Comparison of ENCODE assay signal across 17 cellular contexts in the genomic region with DNA sequence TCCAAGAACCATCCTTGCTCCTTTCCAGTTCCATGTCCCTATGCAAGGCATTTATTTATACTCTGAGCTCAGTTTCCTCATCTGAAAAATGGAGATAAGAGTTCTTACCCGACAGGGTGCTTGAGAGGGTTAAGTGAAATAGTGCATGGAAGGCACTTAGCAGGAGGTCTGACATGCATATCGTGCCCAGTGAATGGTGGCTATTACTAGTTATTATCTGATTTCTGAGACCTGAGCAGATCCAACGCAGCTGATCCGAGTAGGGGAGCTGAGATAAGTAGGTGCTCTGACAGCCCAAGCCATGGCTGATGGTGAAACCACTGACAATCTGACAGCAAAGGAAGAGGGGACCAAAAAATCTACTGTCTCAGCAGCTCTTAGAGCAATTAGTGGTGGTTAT.
"Had no signal": no experiment of that assay in that cellular context is flagged by ENCODE, and none has a peak within 500 bp of the region (broad histone marks: within the 10 kb centered on the region; RNA-seq: fewer than 3 reads in every experiment).

No MANE protein-coding gene starts in this region.

- H3K4me3 ChIP-seq: adrenal gland had no signal

- DNase-seq: activated CD4-positive, alpha-beta T cell treated with anti-CD3 and anti-CD28 coated beads for 4 hours; activated CD8-positive, alpha-beta memory T cell treated with anti-CD3 and anti-CD28 coated beads, Interleukin-2, amount 50 U/mL, for 4 hours; activated CD8-positive, alpha-beta T cell treated with anti-CD3 and anti-CD28 coated beads for 36 hours; activated naive CD4-positive, alpha-beta T cell treated with anti-CD3 and anti-CD28 coated beads, Interleukin-2, amount 50 U/mL, for 16 hours; activated naive CD8-positive, alpha-beta T cell treated with anti-CD3 and anti-CD28 coated beads, Interleukin-2, amount 10 ng/mL, durations not matched to agents 7 days and 5 days; adrenal gland; anterior cingulate cortex; KG1; NCI-H1092; NCI-H1417; NCI-H1930; NCI-H2227 treated with DMSO at 0.1 percent for 48 hours; NCI-H748 treated with DMSO at 0.1 percent for 48 hours; SIG-M5; SW 1271 had no signal

- H3K9me3 Mint-ChIP-seq: activated CD8-positive, alpha-beta T cell treated with anti-CD3 and anti-CD28 coated beads for 36 hours; activated naive CD8-positive, alpha-beta T cell treated with anti-CD3 and anti-CD28 coated beads, Interleukin-2, amount 10 ng/mL, durations not matched to agents 7 days and 5 days; central memory CD8-positive, alpha-beta T cell had no signal

- H3K4me1 Mint-ChIP-seq: activated naive CD8-positive, alpha-beta T cell treated with anti-CD3 and anti-CD28 coated beads, Interleukin-2, amount 10 ng/mL, durations not matched to agents 7 days and 5 days; central memory CD8-positive, alpha-beta T cell had no signal

- H3K9me3 ChIP-seq: adrenal gland had no signal

- H3K36me3 Mint-ChIP-seq: activated naive CD8-positive, alpha-beta T cell treated with anti-CD3 and anti-CD28 coated beads, Interleukin-2, amount 10 ng/mL, durations not matched to agents 7 days and 5 days had no signal

- H3K27me3 Mint-ChIP-seq: central memory CD8-positive, alpha-beta T cell had no signal

- H3K4me3 Mint-ChIP-seq: activated CD8-positive, alpha-beta T cell treated with anti-CD3 and anti-CD28 coated beads for 36 hours; activated naive CD8-positive, alpha-beta T cell treated with anti-CD3 and anti-CD28 coated beads, Interleukin-2, amount 10 ng/mL, durations not matched to agents 7 days and 5 days; central memory CD8-positive, alpha-beta T cell had no signal

- H3K36me3 ChIP-seq: adrenal gland had no signal

- H3K27ac Mint-ChIP-seq: activated CD8-positive, alpha-beta T cell treated with anti-CD3 and anti-CD28 coated beads for 36 hours; activated naive CD8-positive, alpha-beta T cell treated with anti-CD3 and anti-CD28 coated beads, Interleukin-2, amount 10 ng/mL, durations not matched to agents 7 days and 5 days had no signal

- H3K27me3 ChIP-seq: adrenal gland had no signal

- ATAC-seq: activated CD4-positive, CD25-positive, alpha-beta regulatory T cell treated with anti-CD3 and anti-CD28 coated beads, Interleukin-2, amount 50 U/mL, for 24 hours; activated CD8-positive, alpha-beta T cell treated with anti-CD3 and anti-CD28 coated beads for 36 hours had no signal

- H3K27ac ChIP-seq: adrenal gland had no signal
